In the genomic region with DNA sequence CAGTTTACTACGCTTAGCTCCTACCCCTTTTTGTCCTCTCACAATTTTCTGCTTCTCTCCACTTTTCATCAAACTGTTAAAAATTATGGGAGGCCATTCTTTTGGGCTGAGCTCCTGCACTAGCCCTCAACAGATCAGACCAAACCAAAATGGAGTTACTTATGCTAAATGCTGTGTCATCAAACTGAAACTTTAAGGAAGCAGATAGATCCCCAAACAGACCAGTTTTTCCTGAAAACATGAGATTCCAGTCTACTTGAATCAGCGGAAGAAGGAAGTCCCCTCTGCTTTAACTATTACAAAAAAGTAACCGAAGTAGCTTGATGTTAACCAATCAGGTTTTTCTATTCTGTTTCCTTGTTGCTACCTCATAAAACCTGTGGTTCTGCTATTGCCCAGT, we compare ENCODE assay signal across 19 cellular contexts. TPM values are rescaled to one million over a fixed set of nuclear protein-coding genes. Genes with fewer than 3 reads are reported as not detected.
"Had no signal": no experiment of that assay in that cellular context is flagged by ENCODE, and none has a peak within 500 bp of the region (broad histone marks: within the 10 kb centered on the region; RNA-seq: fewer than 3 reads in every experiment).

No MANE protein-coding gene starts in this region.

- H3K9me3 ChIP-seq: colonic mucosa, left ventricle myocardium inferior, lower lobe of right lung, ovary, suprapubic skin, thyroid gland had no signal

- H2AFZ ChIP-seq: neural progenitor cell had no signal

- DNase-seq: colonic mucosa; dermis blood vessel endothelial cell; erythroblast; foreskin melanocyte; head of caudate nucleus; hippocampal formation; islet precursor cell; left ventricle myocardium inferior; lower lobe of right lung; nucleus accumbens; ovary; right cardiac atrium; stimulated activated CD4-positive, alpha-beta T cell treated with anti-CD3 and anti-CD28 coated beads, Interleukin-2, amount 100 ng/mL, for 48 hours; stimulated activated naive CD8-positive, alpha-beta T cell treated with anti-CD3 and anti-CD28 coated beads, Interleukin-15, Interleukin-2, amounts not matched to agents 100 U/mL and 50 U/mL, for 24 hours; thyroid gland had no signal

- H3K27ac ChIP-seq: colonic mucosa, left ventricle myocardium inferior, lower lobe of right lung, neural progenitor cell, ovary, suprapubic skin, thyroid gland had no signal

- H3K27me3 ChIP-seq: colonic mucosa, neural progenitor cell, ovary, suprapubic skin, thyroid gland had no signal

- H3K4me2 ChIP-seq: neural progenitor cell, smooth muscle cell had no signal

- H3K36me3 ChIP-seq: colonic mucosa, left ventricle myocardium inferior, lower lobe of right lung, neural progenitor cell, ovary, suprapubic skin, thyroid gland had no signal

- H3K4me1 ChIP-seq: colonic mucosa, left ventricle myocardium inferior, lower lobe of right lung, neural progenitor cell, suprapubic skin had no signal

- H3K4me3 ChIP-seq: colonic mucosa, left ventricle myocardium inferior, lower lobe of right lung, neural progenitor cell, ovary, smooth muscle cell, suprapubic skin, thyroid gland had no signal

- H3K9ac ChIP-seq: neural progenitor cell had no signal

- ATAC-seq: natural killer cell treated with Interleukin-12 subunit alpha and Interleukin-12 subunit beta and Interleukin-15 and Interleukin-18, amount 100 ng/mL, for 72 hours; stimulated activated naive CD8-positive, alpha-beta T cell treated with anti-CD3 and anti-CD28 coated beads, Interleukin-15, Interleukin-2, amounts not matched to agents 100 U/mL and 50 U/mL, for 24 hours had no signal

RNA-seq across cellular contexts. Expression of a gene that starts 20.6 kb away (rescaled TPM):
- total RNA-seq: natural killer cell treated with Interleukin-12 subunit alpha and Interleukin-12 subunit beta and Interleukin-15 and Interleukin-18, amount 100 ng/mL, for 72 hours had no signal
